Comparison of ENCODE assay signal across 2 cellular contexts in genomic region chr3:124843496-124843895, GRCh38.
TF ChIP-seq lines count a peak whose summit lies in the region.

No MANE protein-coding gene starts in this region.

TF ChIP-seq in SK-N-SH, 30 proteins besides CTCF, POLR2A, EP300 and RAD21 (continued from another document):
- TF ChIP-seq USF2 (IDR thresholded peaks at IDR 0.05; ENCODE audit: borderline replicate concordance, low read depth, low read length) = no peak
- TF ChIP-seq RCOR1 (IDR thresholded peaks at IDR 0.05; ENCODE audit: low read length) = no peak
- no peak for TF ChIP-seq SIN3A (IDR thresholded peaks at IDR 0.05; ENCODE audit: borderline replicate concordance, low read depth, low read length)

TF ChIP-seq in SK-N-SH treated with all-trans-retinoic acid at 6 μM for 48 hours, 23 proteins besides CTCF, POLR2A, EP300 and RAD21 (continued from another document):
- no peak for TF ChIP-seq CSRNP3 (CRISPR knock-in tag; IDR thresholded peaks at IDR 0.05)
- TF ChIP-seq ZFP3 (CRISPR knock-in tag; IDR thresholded peaks at IDR 0.05) = no peak
- TF ChIP-seq, protein P1, sequence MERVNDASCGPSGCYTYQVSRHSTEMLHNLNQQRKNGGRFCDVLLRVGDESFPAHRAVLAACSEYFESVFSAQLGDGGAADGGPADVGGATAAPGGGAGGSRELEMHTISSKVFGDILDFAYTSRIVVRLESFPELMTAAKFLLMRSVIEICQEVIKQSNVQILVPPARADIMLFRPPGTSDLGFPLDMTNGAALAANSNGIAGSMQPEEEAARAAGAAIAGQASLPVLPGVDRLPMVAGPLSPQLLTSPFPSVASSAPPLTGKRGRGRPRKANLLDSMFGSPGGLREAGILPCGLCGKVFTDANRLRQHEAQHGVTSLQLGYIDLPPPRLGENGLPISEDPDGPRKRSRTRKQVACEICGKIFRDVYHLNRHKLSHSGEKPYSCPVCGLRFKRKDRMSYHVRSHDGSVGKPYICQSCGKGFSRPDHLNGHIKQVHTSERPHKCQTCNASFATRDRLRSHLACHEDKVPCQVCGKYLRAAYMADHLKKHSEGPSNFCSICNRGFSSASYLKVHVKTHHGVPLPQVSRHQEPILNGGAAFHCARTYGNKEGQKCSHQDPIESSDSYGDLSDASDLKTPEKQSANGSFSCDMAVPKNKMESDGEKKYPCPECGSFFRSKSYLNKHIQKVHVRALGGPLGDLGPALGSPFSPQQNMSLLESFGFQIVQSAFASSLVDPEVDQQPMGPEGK (CRISPR knock-in tag; IDR thresholded peaks at IDR 0.05; ENCODE audit: borderline replicate concordance) = no peak
- TF ChIP-seq ARNTL (CRISPR knock-in tag; IDR thresholded peaks at IDR 0.05; ENCODE audit: borderline replicate concordance, low read depth) = no peak
- TF ChIP-seq SNAI2 (CRISPR knock-in tag; IDR thresholded peaks at IDR 0.05) = no peak
- TF ChIP-seq CSDC2 (CRISPR knock-in tag; IDR thresholded peaks at IDR 0.05) = no peak
- no peak for TF ChIP-seq GLIS3 (CRISPR knock-in tag; IDR thresholded peaks at IDR 0.05)
- TF ChIP-seq RARB (CRISPR knock-in tag; IDR thresholded peaks at IDR 0.05) = no peak
- no peak for TF ChIP-seq ZNF8 (CRISPR knock-in tag; IDR thresholded peaks at IDR 0.05)
- no peak for TF ChIP-seq ESRRG (CRISPR knock-in tag; IDR thresholded peaks at IDR 0.05)
- TF ChIP-seq CREB5 (CRISPR knock-in tag; IDR thresholded peaks at IDR 0.05; ENCODE audit: low read depth) = no peak
- TF ChIP-seq, protein P2, sequence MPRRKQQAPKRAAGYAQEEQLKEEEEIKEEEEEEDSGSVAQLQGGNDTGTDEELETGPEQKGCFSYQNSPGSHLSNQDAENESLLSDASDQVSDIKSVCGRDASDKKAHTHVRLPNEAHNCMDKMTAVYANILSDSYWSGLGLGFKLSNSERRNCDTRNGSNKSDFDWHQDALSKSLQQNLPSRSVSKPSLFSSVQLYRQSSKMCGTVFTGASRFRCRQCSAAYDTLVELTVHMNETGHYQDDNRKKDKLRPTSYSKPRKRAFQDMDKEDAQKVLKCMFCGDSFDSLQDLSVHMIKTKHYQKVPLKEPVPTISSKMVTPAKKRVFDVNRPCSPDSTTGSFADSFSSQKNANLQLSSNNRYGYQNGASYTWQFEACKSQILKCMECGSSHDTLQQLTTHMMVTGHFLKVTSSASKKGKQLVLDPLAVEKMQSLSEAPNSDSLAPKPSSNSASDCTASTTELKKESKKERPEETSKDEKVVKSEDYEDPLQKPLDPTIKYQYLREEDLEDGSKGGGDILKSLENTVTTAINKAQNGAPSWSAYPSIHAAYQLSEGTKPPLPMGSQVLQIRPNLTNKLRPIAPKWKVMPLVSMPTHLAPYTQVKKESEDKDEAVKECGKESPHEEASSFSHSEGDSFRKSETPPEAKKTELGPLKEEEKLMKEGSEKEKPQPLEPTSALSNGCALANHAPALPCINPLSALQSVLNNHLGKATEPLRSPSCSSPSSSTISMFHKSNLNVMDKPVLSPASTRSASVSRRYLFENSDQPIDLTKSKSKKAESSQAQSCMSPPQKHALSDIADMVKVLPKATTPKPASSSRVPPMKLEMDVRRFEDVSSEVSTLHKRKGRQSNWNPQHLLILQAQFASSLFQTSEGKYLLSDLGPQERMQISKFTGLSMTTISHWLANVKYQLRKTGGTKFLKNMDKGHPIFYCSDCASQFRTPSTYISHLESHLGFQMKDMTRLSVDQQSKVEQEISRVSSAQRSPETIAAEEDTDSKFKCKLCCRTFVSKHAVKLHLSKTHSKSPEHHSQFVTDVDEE (CRISPR knock-in tag; IDR thresholded peaks at IDR 0.05) = no peak
- TF ChIP-seq TCF4 (CRISPR knock-in tag; IDR thresholded peaks at IDR 0.05; ENCODE audit: borderline replicate concordance) = no peak
- no peak for TF ChIP-seq OSR1 (CRISPR knock-in tag; IDR thresholded peaks at IDR 0.05)
- TF ChIP-seq PPARA (CRISPR knock-in tag; IDR thresholded peaks at IDR 0.05; ENCODE audit: borderline replicate concordance) = no peak
- TF ChIP-seq ZFP30 (CRISPR knock-in tag; IDR thresholded peaks at IDR 0.05) = no peak
